ENCODE assay signal across 24 cellular contexts in the genomic region with DNA sequence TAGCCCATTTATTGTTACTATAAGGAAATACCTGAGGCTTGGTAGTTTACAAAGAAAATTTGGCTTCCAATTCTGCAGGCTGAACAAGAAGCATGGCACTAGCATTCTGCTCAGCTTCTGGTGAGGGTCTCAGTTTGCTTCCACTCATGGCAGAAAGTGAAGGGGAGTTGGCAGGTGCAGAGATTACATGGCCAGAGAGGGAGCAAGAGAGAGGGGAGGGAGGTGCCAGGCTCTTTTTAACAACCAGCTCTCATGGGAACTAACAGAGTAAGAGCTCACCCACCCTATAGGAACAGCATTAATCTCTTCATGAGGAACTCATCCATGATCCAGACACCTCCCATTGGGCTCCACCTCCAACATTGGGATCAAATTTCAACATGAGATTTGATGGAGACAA.
"Had no signal": no experiment of that assay in that cellular context is flagged by ENCODE, and none has a peak within 500 bp of the region (broad histone marks: within the 10 kb centered on the region; RNA-seq: fewer than 3 reads in every experiment).

No MANE protein-coding gene starts in this region.

- H3K9me3 ChIP-seq: MG63, SK-N-SH had no signal

- H3K27ac Mint-ChIP-seq: T-cell; T-helper 1 cell treated with Interleukin-12 subunit alpha and Interleukin-12 subunit beta and Interleukin-4 antibody, amounts not matched to agents 30 μg/mL and 1 μg/mL, for 36 hours had no signal

- DNase-seq: IMR-90; Karpas-422; KG1; MG63; NCI-H1092; NCI-H1105 treated with DMSO at 0.1 percent for 48 hours; NCI-H1436 treated with DMSO at 0.1 percent for 48 hours; NCI-H1694; NCI-H187 treated with DMSO at 0.1 percent for 48 hours; NCI-H2029 treated with DMSO at 0.1 percent for 48 hours; NCI-H2107; NCI-H226; NCI-H446; NCI-H510A; NCI-H524 treated with DMSO at 0.1 percent for 48 hours; NK-92 treated with Interleukin-12 subunit alpha and Interleukin-12 subunit beta, amount 100 ng/mL, for 24 hours; PC-3; SHP77; SK-N-SH; SW 1271; T-cell had no signal

- H3K36me3 ChIP-seq: MG63 had no signal

- H3K4me2 ChIP-seq: SK-N-SH had no signal

- H3K27me3 Mint-ChIP-seq: T-cell had no signal

- H3K4me1 Mint-ChIP-seq: T-cell had no signal

- H3K27me3 ChIP-seq: MG63 had no signal

- H3K4me3 Mint-ChIP-seq: T-cell; T-helper 1 cell treated with Interleukin-12 subunit alpha and Interleukin-12 subunit beta and Interleukin-4 antibody, amounts not matched to agents 30 μg/mL and 1 μg/mL, for 36 hours had no signal

- H3K9me3 Mint-ChIP-seq: T-helper 1 cell treated with Interleukin-12 subunit alpha and Interleukin-12 subunit beta and Interleukin-4 antibody, amounts not matched to agents 30 μg/mL and 1 μg/mL, for 36 hours had no signal

- H3K36me3 Mint-ChIP-seq: T-cell had no signal

- H3K9ac ChIP-seq: SK-N-SH had no signal

- H3K27ac ChIP-seq: HL-60, RWPE1 had no signal

- H3K4me3 ChIP-seq: MG63 had no signal
